Comparison of ENCODE assay signal across 8 cellular contexts in genomic region chr11:46121724-46122477, GRCh38. TPM values are rescaled to one million over a fixed set of nuclear protein-coding genes. Genes with fewer than 3 reads are reported as not detected.
A peak's percentile ranks its signal among the peaks of the same experiment; 100 is the strongest.
DNase-seq lines count a peak whose midpoint lies in the region; ATAC-seq and TF ChIP-seq lines count a peak whose summit lies in the region.

No MANE protein-coding gene starts in this region.

- intact Hi-C loops in left colon (cut with DNase I, micrococcal nuclease) = no loop called here

- peak; percentile 87 for DNase-seq in AG09319 (ENCODE audit: extremely low read depth, low read depth)
- peak; percentile 72 to 96 for DNase-seq in NCI-H446 (lab: John Stamatoyannopoulos, UW)
- peak; percentile 50 to 55 for DNase-seq in activated CD4-positive, alpha-beta T cell treated with anti-CD3 and anti-CD28 coated beads for 24 hours (ENCODE audit: low read depth in 2 of 2)
- peak; percentile 96 for DNase-seq in choroid plexus epithelial cell (ENCODE audit: low read depth)
- DNase-seq in left colon = peak; percentile 84
- peak; percentile 58 to 60 for DNase-seq in stimulated activated CD4-positive, alpha-beta T cell treated with anti-CD3 and anti-CD28 coated beads, Interleukin-1b, Interleukin-23, amount 100 ng/mL, for 4 hours (ENCODE audit: low read depth in 2 of 2)

- TF ChIP-seq CTCF in AG09319 (IDR thresholded peaks at IDR 0.05; ENCODE audit: low read depth, low read length) (no peak), choroid plexus epithelial cell (conservative IDR thresholded peaks at IDR 0.05; ENCODE audit: low read depth, low read length) (no peak)

- H3K4me3 ChIP-seq in choroid plexus epithelial cell (ENCODE audit: low read depth, low read length) = peak overlapping the region; percentile 73

- ATAC-seq in GM19025 (IDR thresholded peaks at IDR 0.05; ENCODE audit: low read depth, unreplicated experiment) (peak; percentile 46), HG03196 (IDR thresholded peaks at IDR 0.05; ENCODE audit: unreplicated experiment) (peak; percentile 39), left colon (peak; percentile 58)

RNA-seq across cellular contexts. Expression of gene PHF21A, which starts 0.6 kb away (rescaled TPM):
- total RNA-seq in left colon = 10 to 100 TPM; 19.9 to 24.5 TPM

Comparison
In these comparisons a context has a peak if more than half of its experiments do, and no peak if none do; other contexts are left out.
1. Peak in every context shown above with its lines: DNase-seq, ATAC-seq and H3K4me3 ChIP-seq.